Comparison of ENCODE assay signal across 28 cellular contexts in the genomic region with DNA sequence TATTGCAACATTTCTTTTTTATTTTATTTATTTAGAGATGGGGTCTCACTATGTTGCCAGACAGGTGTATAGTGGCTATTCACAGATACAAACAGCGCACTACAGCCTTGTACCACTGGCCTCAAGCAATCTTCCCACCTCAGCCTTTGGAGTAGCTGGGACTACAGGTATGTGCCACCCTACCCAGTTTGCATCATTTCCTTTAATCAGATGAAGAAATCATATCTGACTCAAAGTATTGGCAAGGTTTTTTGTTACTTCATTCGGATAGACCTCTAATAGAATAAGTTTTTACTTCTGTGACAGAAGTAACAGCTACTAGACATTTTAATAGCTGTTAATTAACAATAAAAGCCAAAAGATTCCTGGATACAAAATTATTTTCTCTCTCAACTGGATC.
"Had no signal": no experiment of that assay in that cellular context is flagged by ENCODE, and none has a peak within 500 bp of the region (broad histone marks: within the 10 kb centered on the region; RNA-seq: fewer than 3 reads in every experiment).

No MANE protein-coding gene starts in this region.

- DNase-seq: activated CD4-positive, alpha-beta memory T cell treated with anti-CD3 and anti-CD28 coated beads for 36 hours; activated CD4-positive, alpha-beta T cell treated with anti-CD3 and anti-CD28 coated beads, Interleukin-2, amount 10 ng/mL, durations not matched to agents 7 days and 5 days; activated CD4-positive, CD25-positive, alpha-beta regulatory T cell; activated CD8-positive, alpha-beta memory T cell treated with anti-CD3 and anti-CD28 coated beads for 24 hours; activated gamma-delta T cell; activated naive CD4-positive, alpha-beta T cell treated with anti-CD3 and anti-CD28 coated beads for 36 hours; activated T-cell treated with anti-CD3 and anti-CD28 coated beads, Interleukin-2, amount 50 U/mL, for 4 hours; amygdala; KG1; NCI-H1092 treated with DMSO at 0.1 percent for 48 hours; NCI-H1417 treated with DMSO at 0.1 percent for 48 hours; NCI-H1694; NCI-H2029 treated with DMSO at 0.1 percent for 48 hours; NCI-H345; NCI-H510A; NCI-H526 treated with DMSO at 0.1 percent for 48 hours; NCI-H82; RPMI8226; SHP77; T-helper 17 cell; T-helper 9 cell had no signal

- H3K4me3 Mint-ChIP-seq: activated CD4-positive, alpha-beta memory T cell treated with anti-CD3 and anti-CD28 coated beads for 36 hours; activated CD4-positive, alpha-beta T cell treated with anti-CD3 and anti-CD28 coated beads, Interleukin-2, amount 10 ng/mL, durations not matched to agents 7 days and 5 days; activated naive CD4-positive, alpha-beta T cell treated with anti-CD3 and anti-CD28 coated beads for 36 hours; activated naive CD8-positive, alpha-beta T cell; activated T-cell treated with anti-CD3 and anti-CD28 coated beads, Interleukin-2, amount 50 U/mL, for 4 hours; activated T-helper 17 cell treated with anti-CD3 and anti-CD28 coated beads, Interleukin-2, amount 50 U/mL, for 72 hours; brain; IgD-negative memory B cell; T-helper 17 cell had no signal

- H3K27ac Mint-ChIP-seq: activated CD4-positive, alpha-beta memory T cell treated with anti-CD3 and anti-CD28 coated beads for 36 hours; activated CD4-positive, alpha-beta T cell treated with anti-CD3 and anti-CD28 coated beads, Interleukin-2, amount 10 ng/mL, durations not matched to agents 7 days and 5 days; activated naive CD4-positive, alpha-beta T cell treated with anti-CD3 and anti-CD28 coated beads for 36 hours; activated naive CD8-positive, alpha-beta T cell; activated T-helper 17 cell treated with anti-CD3 and anti-CD28 coated beads, Interleukin-2, amount 50 U/mL, for 72 hours; IgD-negative memory B cell; T-helper 17 cell had no signal

- ATAC-seq: activated T-cell treated with anti-CD3 and anti-CD28 coated beads, Interleukin-2, amount 50 U/mL, for 4 hours; activated T-helper 17 cell treated with anti-CD3 and anti-CD28 coated beads, Interleukin-2, amount 50 U/mL, for 72 hours; Panc1; T-helper 17 cell had no signal

- H3K4me1 Mint-ChIP-seq: activated CD4-positive, alpha-beta T cell treated with anti-CD3 and anti-CD28 coated beads, Interleukin-2, amount 10 ng/mL, durations not matched to agents 7 days and 5 days; brain had no signal

- H3K9me3 Mint-ChIP-seq: activated CD4-positive, alpha-beta T cell treated with anti-CD3 and anti-CD28 coated beads, Interleukin-2, amount 10 ng/mL, durations not matched to agents 7 days and 5 days; activated T-cell treated with anti-CD3 and anti-CD28 coated beads, Interleukin-2, amount 50 U/mL, for 4 hours; activated T-helper 17 cell treated with anti-CD3 and anti-CD28 coated beads, Interleukin-2, amount 50 U/mL, for 72 hours had no signal

- FAIRE-seq: astrocyte, TTC549 had no signal

- H3K27me3 Mint-ChIP-seq: activated CD4-positive, alpha-beta memory T cell treated with anti-CD3 and anti-CD28 coated beads for 36 hours; activated CD4-positive, alpha-beta T cell treated with anti-CD3 and anti-CD28 coated beads, Interleukin-2, amount 10 ng/mL, durations not matched to agents 7 days and 5 days; activated naive CD8-positive, alpha-beta T cell; activated T-helper 17 cell treated with anti-CD3 and anti-CD28 coated beads, Interleukin-2, amount 50 U/mL, for 72 hours; brain; IgD-negative memory B cell; T-helper 17 cell had no signal
